In the genomic region with DNA sequence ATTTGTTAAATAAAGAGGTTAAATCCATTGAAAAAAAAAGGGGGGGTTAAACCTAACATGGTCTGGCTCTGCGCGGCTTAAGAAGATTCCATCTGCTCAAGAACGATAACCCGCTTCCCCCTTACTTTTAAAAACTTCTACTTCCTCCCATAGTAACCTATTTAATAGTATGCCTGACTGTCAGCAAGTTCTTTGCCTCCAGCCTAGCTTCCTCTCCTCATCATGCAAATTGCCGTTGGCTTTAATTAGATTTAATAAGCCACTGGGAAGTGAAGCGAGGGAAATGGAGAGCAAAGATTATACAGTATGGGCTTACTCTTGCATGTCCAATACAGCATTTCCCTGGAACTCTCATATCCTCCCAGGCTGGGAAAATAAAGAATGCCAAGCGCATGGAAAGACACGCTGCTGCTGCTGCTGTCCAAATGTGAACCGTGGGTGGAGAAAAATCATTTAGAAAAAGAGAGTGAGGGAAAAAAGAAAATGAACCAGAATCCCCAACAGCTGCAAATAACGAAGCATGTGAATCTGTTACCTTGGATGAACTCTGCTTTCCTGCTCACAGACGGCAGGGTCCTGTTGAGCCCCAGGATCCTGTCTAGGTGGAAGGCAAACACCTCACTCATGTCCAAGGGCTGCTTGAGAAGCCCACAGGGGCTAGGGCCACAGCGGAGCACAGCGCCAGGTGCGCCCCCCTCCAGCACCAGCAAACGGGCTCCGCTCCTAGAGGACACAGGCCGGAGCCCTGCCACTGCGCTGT, we compare ENCODE assay signal across 9 cellular contexts. TPM values are rescaled to one million over a fixed set of nuclear protein-coding genes. Genes with fewer than 3 reads are reported as not detected.
DNase-seq lines count a peak whose midpoint lies in the region; TF ChIP-seq lines count a peak whose summit lies in the region.
"Had no signal": no experiment of that assay in that cellular context is flagged by ENCODE, and none has a peak within 500 bp of the region (broad histone marks: within the 10 kb centered on the region; RNA-seq: fewer than 3 reads in every experiment).

No MANE protein-coding gene starts in this region.

- H3K4me2 ChIP-seq in Karpas-422 (ENCODE audit: low read depth, low read length, poor library complexity, severe bottlenecking): no peak overlapping the region

- H3K9me3 ChIP-seq in AG04450 (ENCODE audit: control insufficient read depth, insufficient read depth, low read length) (peaks cover 10% of the 10 kb centered on the region), Karpas-422 (ENCODE audit: low read length) (no peaks in the 10 kb centered on the region), muscle layer of colon (ENCODE audit: low read length) (no peaks in the 10 kb centered on the region)

- H3K27ac ChIP-seq in AG04450 (ENCODE audit: low read depth, low read length): no peak overlapping the region
- H3K27ac ChIP-seq in Karpas-422 (ENCODE audit: low read length): no peak overlapping the region
- peak overlapping the region; percentile 33 for H3K27ac ChIP-seq in cingulate gyrus (ENCODE audit: low read depth, low read length)
- peak overlapping the region; percentile 69 for H3K27ac ChIP-seq in muscle layer of colon (ENCODE audit: low read depth, low read length)

- H3K4me3 ChIP-seq in AG04450 (ENCODE audit: low read depth, low read length) (peak overlapping the region; percentile 53), Karpas-422 (ENCODE audit: low read length) (no peak overlapping the region), muscle layer of colon (ENCODE audit: low read depth in 1 of 2, low read length in 2 of 2) (peak overlapping the region; percentile 67 to 69)

- H3K36me3 ChIP-seq in Karpas-422 (ENCODE audit: insufficient read depth, low read length) (no peaks in the 10 kb centered on the region), muscle layer of colon (ENCODE audit: insufficient read depth, low read length) (no peaks in the 10 kb centered on the region)

- H3K79me2 ChIP-seq in Karpas-422 (ENCODE audit: low read length): no peaks in the 10 kb centered on the region

- H3K27me3 ChIP-seq in AG04450 (ENCODE audit: control insufficient read depth, insufficient read depth, low read length): no peaks in the 10 kb centered on the region
- no peaks in the 10 kb centered on the region; the same call in none of the 2 replicates for H3K27me3 ChIP-seq in Karpas-422 (ENCODE audit: low read length)
- H3K27me3 ChIP-seq in muscle layer of colon (ENCODE audit: control insufficient read depth in 1 of 2, insufficient read depth in 2 of 2, low read length in 2 of 2): no peaks in the 10 kb centered on the region

- H3K9me2 ChIP-seq in Karpas-422 (replicated peaks; ENCODE audit: insufficient read depth, low read length): no peaks in the 10 kb centered on the region

- no peak for TF ChIP-seq CTCF in AG04450 (IDR thresholded peaks at IDR 0.05; ENCODE audit: low read depth, low read length)

- DNase-seq in AG04450 (ENCODE audit: low read depth, low spot score): no peak
- peak; percentile 56 for DNase-seq in Karpas-422
- no peak for DNase-seq in SW 1271 (lab: John Stamatoyannopoulos, UW)
- DNase-seq in midbrain (lab: John Stamatoyannopoulos, UW): no peak
- no peak for DNase-seq in activated T-cell treated with anti-CD3 and anti-CD28 coated beads for 4 hours
- DNase-seq in activated naive CD4-positive, alpha-beta T cell (lab: John Stamatoyannopoulos, UW): no peak

- H3K4me1 ChIP-seq in Karpas-422 (ENCODE audit: low read length) (peaks cover 12% of the 10 kb centered on the region), muscle layer of colon (ENCODE audit: insufficient read depth, low read length) (peaks cover 56% of the 10 kb centered on the region)

- H4K20me1 ChIP-seq in Karpas-422 (ENCODE audit: insufficient read depth, low read depth, low read length): no peaks in the 10 kb centered on the region

- CTCF ChIA-PET in AG04450 (lab: Charles Lee): interaction anchor here (0.8 to 3.1 kb wide), 5 partner anchors 9 to 180 kb away, joined by 3 to 38 read pairs (median 6); no protein-coding TSS in a partner anchor

- no peak overlapping the region; the same call in 1 of the 2 replicates for H2AFZ ChIP-seq in Karpas-422 (ENCODE audit: low read length)

- POLR2A ChIA-PET in AG04450 (lab: Yijun Ruan, JAX): no interaction called here

- H3K9ac ChIP-seq in Karpas-422 (ENCODE audit: low read length) (no peak overlapping the region), muscle layer of colon (ENCODE audit: low read length) (peak overlapping the region; percentile 60)

RNA-seq across cellular contexts. Expression of a gene that starts 2.7 kb away (rescaled TPM):
- 32.9 and 41.7 TPM in 2 replicates for polyA plus RNA-seq in AG04450 (2011; rRNA removed)
- 29.4 and 32.8 TPM in 2 replicates for polyA minus RNA-seq in AG04450 (2011; rRNA and poly(A)+ RNA removed)
- total RNA-seq in Karpas-422 (2014; rRNA removed; shearing (Covaris generic); ENCODE audit: low replicate concordance): not detected in 2 replicates
- total RNA-seq: activated CD8-positive, alpha-beta memory T cell treated with anti-CD3 and anti-CD28 coated beads for 36 hours had no signal

RNA-seq across cellular contexts. Expression of a gene that starts 40.2 kb away (rescaled TPM):
- polyA plus RNA-seq in AG04450 (2011; rRNA removed): 0.82 and 1.5 TPM in 2 replicates
- polyA minus RNA-seq in AG04450 (2011; rRNA and poly(A)+ RNA removed): 1.0 and 2.3 TPM in 2 replicates
- not detected in 2 replicates for total RNA-seq in Karpas-422 (2014; rRNA removed; shearing (Covaris generic); ENCODE audit: low replicate concordance)
- total RNA-seq: activated CD8-positive, alpha-beta memory T cell treated with anti-CD3 and anti-CD28 coated beads for 36 hours had no signal

Comparison
In these comparisons a context has a peak if more than half of its experiments do, and no peak if none do; other contexts are left out.
1. H3K27ac ChIP-seq: peak in cingulate gyrus (single experiment) and muscle layer of colon (single experiment); none in AG04450 (single experiment) and Karpas-422 (single experiment).